In the genomic region with DNA sequence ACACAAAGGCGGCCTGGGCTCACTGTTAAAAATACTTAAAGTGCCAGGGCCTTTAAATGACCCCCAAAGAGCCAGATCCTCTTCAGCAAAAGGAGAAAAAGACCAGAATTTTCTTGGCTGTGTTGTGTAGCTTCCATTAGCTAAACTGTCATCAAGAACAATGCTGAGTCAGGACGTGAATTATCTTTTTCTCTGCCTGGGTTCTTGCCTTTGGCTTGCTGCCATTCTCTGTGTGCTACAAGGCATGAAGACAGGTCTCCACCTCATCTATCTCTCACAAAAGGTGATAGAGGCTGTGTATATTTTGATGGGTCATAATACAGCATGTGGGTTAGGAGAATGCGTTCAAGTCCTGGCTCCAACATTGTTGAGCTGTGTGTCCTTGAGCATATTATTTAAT, we compare ENCODE assay signal across 20 cellular contexts. TPM values are rescaled to one million over a fixed set of nuclear protein-coding genes. Genes with fewer than 3 reads are reported as not detected.
DNase-seq lines count a peak whose midpoint lies in the region; ATAC-seq, FAIRE-seq and TF ChIP-seq lines count a peak whose summit lies in the region.
"Had no signal": no experiment of that assay in that cellular context is flagged by ENCODE, and none has a peak within 500 bp of the region (broad histone marks: within the 10 kb centered on the region; RNA-seq: fewer than 3 reads in every experiment).

No MANE protein-coding gene starts in this region.

- H3K27ac ChIP-seq in A549, result no peak overlapping the region
- H3K27ac ChIP-seq: 22Rv1, BLaER1, GM23248, HL-60 had no signal

- no peaks in the 10 kb centered on the region for H3K4me1 ChIP-seq in A549
- H3K4me1 ChIP-seq: BLaER1, Caco-2 had no signal

- WGBS in A549 (ENCODE audit: missing lambda C conversion rate), result 45% methylated on average over 3 of the region's 3 CpGs

- POLR2A ChIA-PET in A549 (lab: Yijun Ruan, JAX), result no interaction called here

- H3K4me2 ChIP-seq in A549, result no peak overlapping the region
- H3K4me2 ChIP-seq: BLaER1 had no signal

- no peak for TF ChIP-seq POLR2A in A549 (IDR thresholded peaks at IDR 0.05; ENCODE audit: low read length)

- TF ChIP-seq CTCF in A549 (IDR thresholded peaks at IDR 0.05), result no peak

- H3K4me3 ChIP-seq in A549, result no peak overlapping the region
- H3K4me3 ChIP-seq: BLaER1, GM12878, GM23248 had no signal

- TF ChIP-seq RAD21 in A549 (conservative IDR thresholded peaks at IDR 0.05 in 1 of 2, IDR thresholded peaks at IDR 0.05 in 1 of 2), result no peak

- no peak for FAIRE-seq in A549 (lab: Jason Lieb, UNC)
- FAIRE-seq: GM12878, GM18507, H54 had no signal

- H3K9me3 ChIP-seq in A549, result 0 out of 3 replicates have a peak, but pooled peaks cover 3% of the 10 kb centered on the region

- CTCF ChIA-PET in A549 (lab: Yijun Ruan, JAX), result no interaction called here

- ATAC-seq in A549 (no peak), GM18867 (IDR thresholded peaks at IDR 0.05; ENCODE audit: unreplicated experiment) (no peak), HG02884 (IDR thresholded peaks at IDR 0.05; ENCODE audit: unreplicated experiment) (no peak)
- ATAC-seq: GM12878, HCT116 had no signal

- DNase-seq in DMS79 treated with DMSO at 0.1 percent for 48 hours (lab: John Stamatoyannopoulos, UW) (peak; percentile 2), DMS79 (lab: John Stamatoyannopoulos, UW) (no peak), A549 (ENCODE audit: low read depth in 1 of 2, low spot score in 1 of 2) (no peak), RPMI8226 (peak; percentile 10), kidney glomerular epithelial cell (lab: John Stamatoyannopoulos, UW) (peak; percentile 10), NOMO-1 (lab: John Stamatoyannopoulos, UW; ENCODE audit: unreplicated experiment in 2 of 2) (no peak)
- DNase-seq: AML-193; Caco-2; CD8-positive, alpha-beta memory T cell; DMS53; GM23248 had no signal

- TF ChIP-seq EP300 in A549 (IDR thresholded peaks at IDR 0.05), result no peak

TF ChIP-seq in A549, 52 proteins besides CTCF, POLR2A, EP300 and RAD21:
- TF ChIP-seq ZNF302 (CRISPR knock-in tag; IDR thresholded peaks at IDR 0.05) (no peak), MAFK (IDR thresholded peaks at IDR 0.05; ENCODE audit: partially characterized antibody) (peak; percentile 18)
TF ChIP-seq in A549: peak in this region for 1.

RNA-seq across cellular contexts. Expression of a gene that starts 52.4 kb away (rescaled TPM):
- polyA plus RNA-seq in A549 (2011; rRNA removed) (46.6 and 54.3 TPM in 2 replicates), A549 (2017; fragmentation: RNase III; extraction: RNeasy Plus Mini Kit Qiagen cat#74134 plus additional on column Dnase treatment) (43.2 to 44.3 TPM (median 43.2 TPM) in 3 replicates)
- 14.5 and 15.6 TPM in 2 replicates for polyA plus RNA-seq in A549 (2012; cell fraction: cytosol; rRNA removed)
- 2.7 and 4.3 TPM in 2 replicates for polyA plus RNA-seq in A549 (2012; cell fraction: nucleus; rRNA removed)
- 8.9 and 9.5 TPM in 2 replicates for polyA minus RNA-seq in A549 (2011; rRNA and poly(A)+ RNA removed)

Comparison
In these comparisons a context has a peak if more than half of its experiments do, and no peak if none do; other contexts are left out.
1. DNase-seq: peak in DMS79 treated with DMSO at 0.1 percent for 48 hours (single experiment), RPMI8226 (single experiment) and kidney glomerular epithelial cell (single experiment); none in DMS79 (single experiment), A549 (0 of 2) and NOMO-1 (0 of 2).